In the genomic region with DNA sequence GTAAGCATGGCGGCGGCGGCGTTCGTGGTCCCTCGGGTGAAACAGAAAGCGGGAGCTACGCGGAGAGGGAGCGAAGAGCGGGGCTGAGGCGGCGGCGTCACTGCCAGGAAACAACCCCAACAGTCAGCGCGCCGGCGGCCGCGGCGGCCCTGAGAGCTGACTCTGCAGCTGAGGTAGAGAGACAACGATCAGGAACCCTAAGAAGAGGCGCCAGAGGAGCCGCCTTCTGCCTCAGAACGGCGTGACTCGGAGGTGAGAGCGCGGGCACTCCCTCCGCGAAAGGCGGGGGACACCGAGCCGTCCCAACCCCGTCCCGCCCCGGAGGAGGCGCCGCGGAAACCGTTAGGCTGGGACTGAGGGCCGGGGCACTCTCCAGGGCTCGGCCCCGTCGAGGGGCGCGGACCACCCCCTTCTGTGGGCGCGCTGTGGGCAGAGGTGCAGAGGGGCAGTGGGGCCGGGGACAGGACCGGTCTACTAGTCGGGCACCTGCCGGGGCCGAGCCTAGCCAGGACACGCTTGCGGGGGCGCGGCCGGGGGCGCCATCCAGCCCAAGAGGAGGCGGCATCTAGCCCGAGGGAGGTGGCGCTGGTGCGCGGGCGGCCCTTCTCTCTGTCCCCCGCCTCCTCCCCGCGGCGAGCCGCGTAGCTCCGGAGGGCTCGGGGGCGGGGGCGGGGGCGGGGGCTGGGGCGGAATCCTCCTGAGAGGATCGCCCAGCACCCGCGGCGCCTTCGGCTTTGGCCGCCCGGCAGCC, we compare ENCODE assay signal across 8 cellular contexts. TPM values are rescaled to one million over a fixed set of nuclear protein-coding genes. Genes with fewer than 3 reads are reported as not detected.
DNase-seq lines count a peak whose midpoint lies in the region; ATAC-seq and TF ChIP-seq lines count a peak whose summit lies in the region.

No MANE protein-coding gene starts in this region.

- peaks cover 28% of the 10 kb centered on the region for H3K36me3 Mint-ChIP-seq in T-helper 2 cell treated with Interferon-gamma antibody and Interleukin-4, amounts not matched to agents 5 μg/mL and 100 μg/mL, for 36 hours (ENCODE audit: low read depth)

- H3K4me1 ChIP-seq in ascending aorta, result peaks cover 0 to 3% of the 10 kb centered on the region in 2 donors

- no peaks in the 10 kb centered on the region for H3K27me3 Mint-ChIP-seq in T-helper 2 cell treated with Interferon-gamma antibody and Interleukin-4, amounts not matched to agents 5 μg/mL and 100 μg/mL, for 36 hours (ENCODE audit: low read depth)

- H3K9me3 ChIP-seq in ascending aorta, result peaks cover 0 to 7% of the 10 kb centered on the region in 2 donors

- H3K9me3 Mint-ChIP-seq in T-helper 2 cell treated with Interferon-gamma antibody and Interleukin-4, amounts not matched to agents 5 μg/mL and 100 μg/mL, for 36 hours, result peaks cover 32% of the 10 kb centered on the region

- ATAC-seq in GM18502 (IDR thresholded peaks at IDR 0.05; ENCODE audit: poor library complexity, unreplicated experiment), result peak; percentile 67
- ATAC-seq in HG02870 (IDR thresholded peaks at IDR 0.05; ENCODE audit: unreplicated experiment), result peak; percentile 55

- H3K27ac Mint-ChIP-seq in T-helper 2 cell treated with Interferon-gamma antibody and Interleukin-4, amounts not matched to agents 5 μg/mL and 100 μg/mL, for 36 hours, result peak overlapping the region; percentile 99

- peak overlapping the region; percentile 90 for H3K4me3 Mint-ChIP-seq in T-helper 2 cell treated with Interferon-gamma antibody and Interleukin-4, amounts not matched to agents 5 μg/mL and 100 μg/mL, for 36 hours

- peak overlapping the region; percentile 97 to 100 for H3K27ac ChIP-seq in ascending aorta

- no peaks in the 10 kb centered on the region for H3K36me3 ChIP-seq in ascending aorta

- DNase-seq in NCI-H146 treated with DMSO at 0.1 percent for 48 hours (lab: John Stamatoyannopoulos, UW; ENCODE audit: unreplicated experiment), result peak; percentile 86
- DNase-seq in T-helper 2 cell treated with Interferon-gamma antibody and Interleukin-4, amounts not matched to agents 5 μg/mL and 100 μg/mL, for 36 hours (ENCODE audit: low spot score), result peak; percentile 87
- DNase-seq in ascending aorta (ENCODE audit: low spot score in 2 of 2), result peak; percentile 59 to 90
- peak; percentile 68 for DNase-seq in hepatic stellate cell (ENCODE audit: low spot score)
- peak; percentile 96 for DNase-seq in retina
- no peak for DNase-seq in cerebellar nuclear complex (lab: John Stamatoyannopoulos, UW)

- peaks cover 31% of the 10 kb centered on the region for H3K4me1 Mint-ChIP-seq in T-helper 2 cell treated with Interferon-gamma antibody and Interleukin-4, amounts not matched to agents 5 μg/mL and 100 μg/mL, for 36 hours (ENCODE audit: low read depth)

- peak in 1 of 3 experiments; percentile 5 for TF ChIP-seq CTCF in ascending aorta (IDR thresholded peaks at IDR 0.05)

- intact Hi-C loops in ascending aorta (cut with DNase I), result loop anchor here (2.0 to 10.0 kb wide), 7 partner anchors 21 to 741 kb away; a partner anchor contains a TSS

- H3K4me3 ChIP-seq in ascending aorta, result peak overlapping the region; percentile 79 to 95

- H3K27me3 ChIP-seq in ascending aorta, result no peaks in the 10 kb centered on the region

RNA-seq across cellular contexts. Expression of a gene that starts 0.4 kb away (rescaled TPM):
- 22.7 TPM for total RNA-seq in ascending aorta

Comparison
In these comparisons a context has a peak if more than half of its experiments do, and no peak if none do; other contexts are left out.
1. DNase-seq: peak in NCI-H146 treated with DMSO at 0.1 percent for 48 hours (single experiment), T-helper 2 cell treated with Interferon-gamma antibody and Interleukin-4, amounts not matched to agents 5 μg/mL and 100 μg/mL, for 36 hours (single experiment), ascending aorta (2 of 2), hepatic stellate cell (single experiment) and retina (single experiment); none in cerebellar nuclear complex (0 of 2).